9 cellular contexts compared by ENCODE assay signal in genomic region chrX:107448625-107449468, GRCh38. TPM values are rescaled to one million over a fixed set of nuclear protein-coding genes. Genes with fewer than 3 reads are reported as not detected.
DNase-seq lines count a peak whose midpoint lies in the region; TF ChIP-seq lines count a peak whose summit lies in the region.
"Had no signal": no experiment of that assay in that cellular context is flagged by ENCODE, and none has a peak within 500 bp of the region (broad histone marks: within the 10 kb centered on the region; RNA-seq: fewer than 3 reads in every experiment).

No MANE protein-coding gene starts in this region.

- intact Hi-C loops in stomach (cut with DNase I; ENCODE audit: low total_unique reads) = no loop called here

- peak overlapping the region; percentile 21 for H3K4me2 ChIP-seq in GM23248 (ENCODE audit: unreplicated experiment)

- TF ChIP-seq CTCF in AG04450 (IDR thresholded peaks at IDR 0.05; ENCODE audit: low read depth, low read length) (no peak), VCaP (conservative IDR thresholded peaks at IDR 0.05) (peak; percentile 30), stomach (IDR thresholded peaks at IDR 0.05) (no peak)

- no peak overlapping the region for H2AFZ ChIP-seq in GM23248

- CTCF ChIA-PET in AG04450 (lab: Charles Lee) = interaction anchor here (0.8 kb wide), 1 partner anchor 89 kb away, joined by 3 read pairs; no protein-coding TSS in a partner anchor

- H3K36me3 ChIP-seq in GM23248 (ENCODE audit: low read depth) = no peaks in the 10 kb centered on the region
- no peaks in the 10 kb centered on the region for H3K36me3 ChIP-seq in iPS-18a (ENCODE audit: control insufficient read depth, low read depth, low read length)
- no peaks in the 10 kb centered on the region for H3K36me3 ChIP-seq in stomach

- no peak overlapping the region for H3K9ac ChIP-seq in GM23248
- no peak overlapping the region for H3K9ac ChIP-seq in iPS-18a (ENCODE audit: low read length)

- H3K27me3 ChIP-seq in AG04450 (ENCODE audit: control insufficient read depth, insufficient read depth, low read length) (peaks cover 29% of the 10 kb centered on the region), GM23248 (replicated peaks; ENCODE audit: insufficient read depth) (peaks cover 18% of the 10 kb centered on the region), iPS-18a (ENCODE audit: control insufficient read depth, insufficient read depth, low read length) (peaks cover 44% of the 10 kb centered on the region), stomach (peaks cover 0 to 57% (median 46%) of the 10 kb centered on the region in 3 donors)

- no peaks in the 10 kb centered on the region for H4K20me1 ChIP-seq in GM23248 (ENCODE audit: insufficient read depth)

- no peaks in the 10 kb centered on the region for H3K9me2 ChIP-seq in GM23248 (ENCODE audit: insufficient read depth)

- H3F3A ChIP-seq in GM23248 (ENCODE audit: insufficient read depth) = no peaks in the 10 kb centered on the region

- no peak for DNase-seq in AG04450 (ENCODE audit: low read depth, low spot score)
- peak; percentile 14 for DNase-seq in GM23248
- no peak for DNase-seq in stomach
- DNase-seq in hippocampal formation (lab: John Stamatoyannopoulos, UW) = no peak
- DNase-seq in NCI-H774 (lab: John Stamatoyannopoulos, UW) = no peak
- no peak for DNase-seq in SW 1271 (lab: John Stamatoyannopoulos, UW)

- TF ChIP-seq EP300 in stomach (IDR thresholded peaks at IDR 0.05) = no peak

- no peak for TF ChIP-seq POLR2A in stomach (IDR thresholded peaks at IDR 0.05)

- in situ Hi-C loops in GM23248 (cut with MboI) = loop anchor here (25.0 kb wide), 1 partner anchor 412 kb away; no protein-coding TSS in a partner anchor

- WGBS in GM23248 (ENCODE audit: low coverage in 1 of 2, low lambda C conversion rate in 2 of 2, missing lambda C conversion rate in 2 of 2), 2 experiments = 17 to 18% methylated on average over 26 to 30 of the region's 30 CpGs
- 8 to 50% (median 18%) methylated on average over 10 to 30 of the region's 30 CpGs for WGBS in stomach, 5 donors

- peak overlapping the region; percentile 17 for H3K4me3 ChIP-seq in AG04450 (ENCODE audit: low read depth, low read length)
- H3K4me3 ChIP-seq in GM23248 = peak overlapping the region; percentile 43; the same call in 1 of the 2 replicates
- peak overlapping the region; percentile 81 for H3K4me3 ChIP-seq in iPS-18a (ENCODE audit: low read length)
- peak overlapping the region; percentile 41 to 53 (median 46) for H3K4me3 ChIP-seq in stomach

- H3K79me2 ChIP-seq in GM23248 (ENCODE audit: insufficient read depth) = no peaks in the 10 kb centered on the region

- POLR2A ChIA-PET in AG04450 (lab: Yijun Ruan, JAX) = no interaction called here

- H3K4me1 ChIP-seq in GM23248 (ENCODE audit: insufficient read depth) = no peaks in the 10 kb centered on the region
- peaks cover 43% of the 10 kb centered on the region for H3K4me1 ChIP-seq in iPS-18a (ENCODE audit: control insufficient read depth, low read depth, low read length)
- peaks cover 0 to 33% (median 17%) of the 10 kb centered on the region in 4 donors for H3K4me1 ChIP-seq in stomach

- H3K9me3 ChIP-seq in AG04450 (ENCODE audit: control insufficient read depth, insufficient read depth, low read length) (no peaks in the 10 kb centered on the region), GM23248 (ENCODE audit: low read depth) (no peaks in the 10 kb centered on the region), iPS-18a (ENCODE audit: control insufficient read depth, low read depth, low read length) (no peaks in the 10 kb centered on the region), stomach (no peaks in the 10 kb centered on the region)

- no peak overlapping the region for H3K27ac ChIP-seq in AG04450 (ENCODE audit: low read depth, low read length)
- H3K27ac ChIP-seq in GM23248 = no peak overlapping the region
- no peak overlapping the region for H3K27ac ChIP-seq in VCaP
- H3K27ac ChIP-seq in iPS-18a (ENCODE audit: low read length) = no peak overlapping the region
- no peak overlapping the region for H3K27ac ChIP-seq in stomach

RNA-seq across cellular contexts. Expression of gene FRMPD3, which starts 0.6 kb away (rescaled TPM):
- polyA plus RNA-seq in AG04450 (2011; rRNA removed) = 0.01 and 0.04 TPM in 2 replicates
- polyA minus RNA-seq in AG04450 (2011; rRNA and poly(A)+ RNA removed) = 0.05 TPM in 1 of 2 replicates, not detected in the other
- total RNA-seq in GM23248 (2014; rRNA removed; shearing (Covaris generic)) = not detected in 2 replicates
- polyA plus RNA-seq in GM23248 (2016; fragmentation: Nextera tagmentation; extraction: Ambion mirVana) = 0.03 TPM in 1 of 2 replicates, not detected in the other
- total RNA-seq in stomach = under 1 TPM in 1 of 5 donors, not detected in 4; 0.73 TPM
- polyA plus RNA-seq in stomach = under 1 TPM in 2 of 3 donors, not detected in 1; 0.05 to 0.06 TPM
- total RNA-seq: dermis microvascular lymphatic vessel endothelial cell had no signal

Comparison
In these comparisons a context has a peak if more than half of its experiments do, and no peak if none do; other contexts are left out.
1. H3K4me3 ChIP-seq: peak in every context shown above with its lines; median percentile 81 in iPS-18a; 46 in stomach; 43 in GM23248; 17 in AG04450.